Comparison of ENCODE assay signal across 22 cellular contexts in the genomic region with DNA sequence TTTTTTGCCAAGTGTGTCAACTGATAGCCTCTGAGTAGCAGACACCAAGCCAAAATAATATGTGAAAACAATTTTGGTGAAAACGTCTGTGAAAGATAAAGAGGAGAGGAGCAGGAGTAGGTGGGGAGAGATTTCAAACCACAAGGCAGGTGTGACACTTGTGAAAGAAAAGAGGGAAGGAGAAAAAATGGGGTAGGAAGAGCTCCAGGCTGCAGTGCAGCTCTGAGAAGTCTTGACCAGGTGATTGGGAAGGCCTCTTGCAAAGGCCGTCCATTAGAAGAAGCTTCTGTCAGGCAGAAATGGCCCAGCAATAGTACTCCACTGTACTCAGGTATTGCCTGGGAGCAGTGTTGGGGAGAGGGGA.
"Had no signal": no experiment of that assay in that cellular context is flagged by ENCODE, and none has a peak within 500 bp of the region (broad histone marks: within the 10 kb centered on the region; RNA-seq: fewer than 3 reads in every experiment).

No MANE protein-coding gene starts in this region.

- H3K27ac ChIP-seq: dorsolateral prefrontal cortex, esophagus muscularis mucosa, foreskin keratinocyte, gastroesophageal sphincter, heart left ventricle, hepatocyte, left lung, neural progenitor cell, pancreas, tibial nerve, upper lobe of left lung, uterus had no signal

- H3K4me2 ChIP-seq: hepatocyte, neural progenitor cell had no signal

- H3K4me3 ChIP-seq: dorsolateral prefrontal cortex, esophagus muscularis mucosa, gastroesophageal sphincter, heart left ventricle, hepatocyte, left lung, neural progenitor cell, pancreas, thoracic aorta, tibial nerve, upper lobe of left lung, uterus had no signal

- H3K4me1 Mint-ChIP-seq: naive thymus-derived CD4-positive, alpha-beta T cell; nephron; neural progenitor cell; stimulated activated naive B cell treated with anti-CD40 and anti-IgM and Interleukin-4, amounts not matched to agents 10 μg/mL and 1 μg/mL and 100 μg/mL, for 72 hours had no signal

- H3K9me3 ChIP-seq: esophagus muscularis mucosa, gastroesophageal sphincter, heart left ventricle, left lung, pancreas, thoracic aorta, tibial nerve, upper lobe of left lung, uterus had no signal

- H3K36me3 Mint-ChIP-seq: neural progenitor cell; stimulated activated naive B cell treated with anti-CD40 and anti-IgM and Interleukin-4, amounts not matched to agents 10 μg/mL and 1 μg/mL and 100 μg/mL, for 72 hours had no signal

- DNase-seq: cerebellar nuclear complex; dorsolateral prefrontal cortex; effector CD4-positive, alpha-beta T cell; foreskin keratinocyte; heart left ventricle; left cardiac atrium; left lung; midbrain; naive thymus-derived CD4-positive, alpha-beta T cell; pancreas; stimulated activated CD4-positive, alpha-beta T cell treated with anti-CD3 and anti-CD28 coated beads, Interleukin-2, amount 100 ng/mL, for 48 hours; stimulated activated naive B cell treated with anti-CD40 and anti-IgM and Interleukin-4, amounts not matched to agents 10 μg/mL and 1 μg/mL and 100 μg/mL, for 72 hours; upper lobe of left lung; uterus had no signal

- H3K27ac Mint-ChIP-seq: naive thymus-derived CD4-positive, alpha-beta T cell; nephron; neural progenitor cell; stimulated activated naive B cell treated with anti-CD40 and anti-IgM and Interleukin-4, amounts not matched to agents 10 μg/mL and 1 μg/mL and 100 μg/mL, for 72 hours; stimulated activated naive CD8-positive, alpha-beta T cell treated with anti-CD3 and anti-CD28 coated beads, Interleukin-15, Interleukin-2, amounts not matched to agents 100 ng/mL and 50 ng/mL, for 24 hours had no signal

- H3K27me3 Mint-ChIP-seq: stimulated activated naive B cell treated with anti-CD40 and anti-IgM and Interleukin-4, amounts not matched to agents 10 μg/mL and 1 μg/mL and 100 μg/mL, for 72 hours had no signal

- H3K36me3 ChIP-seq: esophagus muscularis mucosa, gastroesophageal sphincter, heart left ventricle, left lung, neural progenitor cell, pancreas, thoracic aorta, tibial nerve, upper lobe of left lung, uterus had no signal

- H3K79me2 ChIP-seq: hepatocyte had no signal

- H3K27me3 ChIP-seq: dorsolateral prefrontal cortex, esophagus muscularis mucosa, foreskin keratinocyte, gastroesophageal sphincter, heart left ventricle, hepatocyte, left lung, neural progenitor cell, pancreas, tibial nerve, upper lobe of left lung, uterus had no signal

- H3K4me3 Mint-ChIP-seq: naive thymus-derived CD4-positive, alpha-beta T cell; nephron; neural progenitor cell; stimulated activated naive B cell treated with anti-CD40 and anti-IgM and Interleukin-4, amounts not matched to agents 10 μg/mL and 1 μg/mL and 100 μg/mL, for 72 hours; stimulated activated naive CD8-positive, alpha-beta T cell treated with anti-CD3 and anti-CD28 coated beads, Interleukin-15, Interleukin-2, amounts not matched to agents 100 ng/mL and 50 ng/mL, for 24 hours had no signal

- H3K9me3 Mint-ChIP-seq: naive thymus-derived CD4-positive, alpha-beta T cell; nephron; neural progenitor cell; stimulated activated naive CD8-positive, alpha-beta T cell treated with anti-CD3 and anti-CD28 coated beads, Interleukin-15, Interleukin-2, amounts not matched to agents 100 ng/mL and 50 ng/mL, for 24 hours had no signal

- H2AFZ ChIP-seq: hepatocyte, neural progenitor cell had no signal

- H3K4me1 ChIP-seq: esophagus muscularis mucosa, foreskin keratinocyte, gastroesophageal sphincter, heart left ventricle, left lung, neural progenitor cell, pancreas, tibial nerve, upper lobe of left lung, uterus had no signal
